ENCODE assay signal across 1 cellular context in genomic region chr12:130764475-130765185, GRCh38.
A peak's percentile ranks its signal among the peaks of the same experiment; 100 is the strongest.
TF ChIP-seq lines count a peak whose summit lies in the region.

No MANE protein-coding gene starts in this region.

TF ChIP-seq in HEK293, 187 proteins besides CTCF, POLR2A, EP300 and RAD21 (continued from another document and continues in another):
- TF ChIP-seq ZNF488 (tag by site-specific recombination; IDR thresholded peaks at IDR 0.05) (peak; percentile 80; the same call in 1 of the 2 replicates), SP2 (tag by site-specific recombination; IDR thresholded peaks at IDR 0.05) (peak; percentile 39), HOXC10 (CRISPR knock-in tag; IDR thresholded peaks at IDR 0.05) (no peak), AEBP2 (tag by site-specific recombination; IDR thresholded peaks at IDR 0.05; ENCODE audit: borderline replicate concordance) (no peak; the same call in 1 of the 2 replicates), PRDM1 (tag by site-specific recombination; IDR thresholded peaks at IDR 0.05) (no peak), ZNF239 (tag by site-specific recombination; IDR thresholded peaks at IDR 0.05) (peak; percentile 73; the same call in 1 of the 2 replicates), ZSCAN4 (tag by site-specific recombination; IDR thresholded peaks at IDR 0.05) (no peak), OVOL3 (tag by site-specific recombination; IDR thresholded peaks at IDR 0.05) (peak; percentile 20), YY1 (tag by site-specific recombination; IDR thresholded peaks at IDR 0.05) (peak; percentile 16; the same call in 1 of the 2 replicates), ZNF521 (tag by site-specific recombination; IDR thresholded peaks at IDR 0.05) (peak; percentile 86), ZFHX2 (tag by site-specific recombination; conservative IDR thresholded peaks at IDR 0.05) (no peak; the same call in 1 of the 2 replicates), ELK4 (IDR thresholded peaks at IDR 0.05; ENCODE audit: borderline replicate concordance, low read depth, low read length) (no peak), ZBTB8A (tag by site-specific recombination; IDR thresholded peaks at IDR 0.05) (no peak), ZNF391 (tag by site-specific recombination; IDR thresholded peaks at IDR 0.05; ENCODE audit: borderline replicate concordance, low read depth) (no peak), ZIC2 (tag by site-specific recombination; IDR thresholded peaks at IDR 0.05) (peak; percentile 23; the same call in 1 of the 2 replicates), ZNF692 (tag by site-specific recombination; IDR thresholded peaks at IDR 0.05) (peak; percentile 29; the same call in 1 of the 2 replicates), ZSCAN30 (tag by site-specific recombination; IDR thresholded peaks at IDR 0.05) (no peak), YY2 (tag by site-specific recombination; IDR thresholded peaks at IDR 0.05) (peak; percentile 87), KLF1 (tag by site-specific recombination; IDR thresholded peaks at IDR 0.05) (peak; percentile 67), ZNF138 (tag by site-specific recombination; IDR thresholded peaks at IDR 0.05; ENCODE audit: borderline replicate concordance) (no peak), ZNF701 (tag by site-specific recombination; IDR thresholded peaks at IDR 0.05) (no peak), ZNF184 (tag by site-specific recombination; IDR thresholded peaks at IDR 0.05) (no peak), ZNF707 (tag by site-specific recombination; IDR thresholded peaks at IDR 0.05) (peak; percentile 83), ZNF132 (tag by site-specific recombination; IDR thresholded peaks at IDR 0.05; ENCODE audit: borderline replicate concordance) (no peak), KLF9 (tag by site-specific recombination; IDR thresholded peaks at IDR 0.05; ENCODE audit: low read depth) (0 out of 2 replicates have a peak, but pooled peaks have one; percentile 22), ZNF658 (tag by site-specific recombination; IDR thresholded peaks at IDR 0.05) (peak; percentile 95; the same call in 1 of the 2 replicates), ZNF211 (tag by site-specific recombination; IDR thresholded peaks at IDR 0.05; ENCODE audit: low read depth) (peak; percentile 50; the same call in 1 of the 2 replicates), ZNF174 (tag by site-specific recombination; IDR thresholded peaks at IDR 0.05) (no peak), ZNF548 (tag by site-specific recombination; IDR thresholded peaks at IDR 0.05) (no peak), ZNF37A (tag by site-specific recombination; IDR thresholded peaks at IDR 0.05) (no peak), GLI4 (tag by site-specific recombination; IDR thresholded peaks at IDR 0.05) (peak; percentile 95; the same call in 1 of the 2 replicates), FEZF1 (tag by site-specific recombination; IDR thresholded peaks at IDR 0.05) (no peak), ZNF175 (tag by site-specific recombination; IDR thresholded peaks at IDR 0.05) (no peak), GLIS2 (tag by site-specific recombination; IDR thresholded peaks at IDR 0.05) (no peak), HIC1 (tag by site-specific recombination; IDR thresholded peaks at IDR 0.05) (peak; percentile 47), ZNF404 (tag by site-specific recombination; IDR thresholded peaks at IDR 0.05) (no peak; the same call in 1 of the 2 replicates), ZBTB1 (tag by site-specific recombination; IDR thresholded peaks at IDR 0.05) (no peak), ZNF292 (tag by site-specific recombination; IDR thresholded peaks at IDR 0.05; ENCODE audit: borderline replicate concordance, low read depth) (0 out of 2 replicates have a peak, but pooled peaks have one; percentile 52), ZNF114 (tag by site-specific recombination; IDR thresholded peaks at IDR 0.05) (peak; percentile 69; the same call in 1 of the 2 replicates), PRDM6 (tag by site-specific recombination; IDR thresholded peaks at IDR 0.05) (no peak), ZNF146 (tag by site-specific recombination; IDR thresholded peaks at IDR 0.05) (peak; percentile 58; the same call in 1 of the 2 replicates), RBAK (tag by site-specific recombination; IDR thresholded peaks at IDR 0.05) (peak; percentile 88; the same call in 1 of the 2 replicates), ZNF704 (tag by site-specific recombination; IDR thresholded peaks at IDR 0.05) (no peak), ZNF645 (tag by site-specific recombination; IDR thresholded peaks at IDR 0.05) (peak; percentile 15; the same call in 1 of the 2 replicates), ZNF501 (tag by site-specific recombination; IDR thresholded peaks at IDR 0.05) (no peak), ZNF560 (tag by site-specific recombination; IDR thresholded peaks at IDR 0.05; ENCODE audit: borderline replicate concordance) (no peak), ZNF677 (tag by site-specific recombination; IDR thresholded peaks at IDR 0.05) (no peak), ZXDB (tag by site-specific recombination; IDR thresholded peaks at IDR 0.05) (peak; percentile 33; the same call in 1 of the 2 replicates), ZNF274 (IDR thresholded peaks at IDR 0.05; ENCODE audit: low read length) (no peak), ZNF274 (tag by site-specific recombination; IDR thresholded peaks at IDR 0.05; ENCODE audit: borderline replicate concordance) (no peak; the same call in none of the 2 replicates), ZNF76 (tag by site-specific recombination; IDR thresholded peaks at IDR 0.05; ENCODE audit: borderline replicate concordance, low read depth) (peak; percentile 82), ZNF18 (tag by site-specific recombination; IDR thresholded peaks at IDR 0.05) (no peak), ZNF549 (tag by site-specific recombination; IDR thresholded peaks at IDR 0.05) (no peak), SETDB1 (IDR thresholded peaks at IDR 0.05; ENCODE audit: insufficient read length, low read length) (no peak), ZBTB21 (tag by site-specific recombination; IDR thresholded peaks at IDR 0.05) (peak; percentile 100), ZNF610 (tag by site-specific recombination; IDR thresholded peaks at IDR 0.05; ENCODE audit: borderline replicate concordance) (no peak), SP3 (tag by site-specific recombination; IDR thresholded peaks at IDR 0.05) (peak; percentile 53; the same call in 1 of the 2 replicates), GLIS1 (tag by site-specific recombination; IDR thresholded peaks at IDR 0.05) (no peak), ZNF202 (tag by site-specific recombination; IDR thresholded peaks at IDR 0.05; ENCODE audit: borderline replicate concordance) (no peak), ZNF670 (tag by site-specific recombination; IDR thresholded peaks at IDR 0.05; ENCODE audit: low read depth) (peak; percentile 97), ZNF624 (tag by site-specific recombination; IDR thresholded peaks at IDR 0.05) (no peak)
